ENCODE assay signal across 8 cellular contexts in genomic region chrX:139203681-139204575, GRCh38.
DNase-seq lines count a peak whose midpoint lies in the region; FAIRE-seq and TF ChIP-seq lines count a peak whose summit lies in the region.

No MANE protein-coding gene starts in this region.

- FAIRE-seq in endothelial cell of umbilical vein (lab: Jason Lieb, UNC), result no peak

- BruUV-seq in endothelial cell of umbilical vein (replicated peaks; lab: Mats Ljungman, UMichigan), result no TSS peak

- H3K79me2 ChIP-seq in endothelial cell of umbilical vein (ENCODE audit: control insufficient read depth, insufficient read depth, low read length), result no peaks in the 10 kb centered on the region

- intact Hi-C loops in CD14-positive monocyte (cut with micrococcal nuclease), result no loop called here
- intact Hi-C loops in endothelial cell of umbilical vein (cut with micrococcal nuclease), result no loop called here

- H3K27ac Mint-ChIP-seq in CD14-positive monocyte (peak overlapping the region in 1 of 7 donors; percentile 42), nephron progenitor cell (no peak overlapping the region)

- H3K4me1 Mint-ChIP-seq in CD14-positive monocyte, result peaks cover 12% of the 10 kb centered on the region
- H3K4me1 Mint-ChIP-seq in nephron progenitor cell, result peaks cover 11% of the 10 kb centered on the region

- DNase-seq in CD14-positive monocyte (ENCODE audit: low spot score) (no peak), LNCaP clone FGC (ENCODE audit: low read depth) (no peak), endothelial cell of umbilical vein (ENCODE audit: low read depth, low spot score) (no peak), nephron progenitor cell (peak; percentile 58), RKO (ENCODE audit: low spot score) (no peak), cortex of kidney (lab: John Stamatoyannopoulos, UW) (no peak), DMS114 treated with DMSO at 0.1 percent for 48 hours (lab: John Stamatoyannopoulos, UW; ENCODE audit: unreplicated experiment) (no peak)
- no peak for DNase-seq in effector CD8-positive, alpha-beta T cell (lab: John Stamatoyannopoulos, UW)

- no peaks in the 10 kb centered on the region for H4K20me1 ChIP-seq in endothelial cell of umbilical vein (replicated peaks; ENCODE audit: control insufficient read depth, extremely low read depth, insufficient read depth, low read length)

- H2AFZ ChIP-seq in endothelial cell of umbilical vein (ENCODE audit: low read depth, low read length), result no peak overlapping the region

- peaks cover 7 to 8% of the 10 kb centered on the region in 2 experiments for H3K27me3 ChIP-seq in endothelial cell of umbilical vein (ENCODE audit: control insufficient read depth in 2 of 2, insufficient read depth in 2 of 2, low read length in 2 of 2)

- no peak for TF ChIP-seq POLR2A in endothelial cell of umbilical vein (IDR thresholded peaks at IDR 0.05; ENCODE audit: low read depth, low read length)

- H3K4me1 ChIP-seq in endothelial cell of umbilical vein (ENCODE audit: control insufficient read depth, extremely low read depth, insufficient read depth, low read length), result no peaks in the 10 kb centered on the region

- H3K4me2 ChIP-seq in endothelial cell of umbilical vein (ENCODE audit: insufficient read depth, low read length), result peak overlapping the region; percentile 42

- TF ChIP-seq CTCF in CD14-positive monocyte (IDR thresholded peaks at IDR 0.05) (no peak), LNCaP clone FGC (IDR thresholded peaks at IDR 0.05; ENCODE audit: control insufficient read depth, extremely low read depth, insufficient read depth) (no peak), endothelial cell of umbilical vein (IDR thresholded peaks at IDR 0.05; ENCODE audit: extremely low read depth in 1 of 2, insufficient read depth in 1 of 2, low read depth in 1 of 2, low read length in 2 of 2) (no peak), nephron progenitor cell (IDR thresholded peaks at IDR 0.05) (no peak)

- H3K4me3 ChIP-seq in LNCaP clone FGC (ENCODE audit: low read depth, low read length), result peak overlapping the region; percentile 53
- H3K4me3 ChIP-seq in endothelial cell of umbilical vein (replicated peaks in 1 of 3; ENCODE audit: insufficient read depth in 1 of 3, low read depth in 1 of 3, low read length in 3 of 3), result peak overlapping the region in 1 of 3 experiments; percentile 15

- CTCF ChIA-PET in endothelial cell of umbilical vein (lab: Charles Lee), result no interaction called here

- H3K27me3 Mint-ChIP-seq in CD14-positive monocyte (ENCODE audit: low read depth in 3 of 3) (peaks cover 52 to 82% (median 66%) of the 10 kb centered on the region in 3 donors), nephron progenitor cell (ENCODE audit: low read depth, poor library complexity) (peaks cover 95% of the 10 kb centered on the region)

- no peaks in the 10 kb centered on the region for H3K9me1 ChIP-seq in endothelial cell of umbilical vein (replicated peaks; ENCODE audit: control insufficient read depth, extremely low read depth, insufficient read depth, low read length)

- H3K4me3 Mint-ChIP-seq in CD14-positive monocyte, result peak overlapping the region; percentile 82 to 94
- peak overlapping the region; percentile 86 for H3K4me3 Mint-ChIP-seq in nephron progenitor cell

- POLR2A ChIA-PET in endothelial cell of umbilical vein (lab: Charles Lee), result no interaction called here

- peaks cover 3 to 4% of the 10 kb centered on the region in 2 donors for H3K36me3 Mint-ChIP-seq in CD14-positive monocyte
- no peaks in the 10 kb centered on the region for H3K36me3 Mint-ChIP-seq in nephron progenitor cell (ENCODE audit: low read depth)

- dilution Hi-C loops in endothelial cell of umbilical vein (cut with MboI; ENCODE audit: extremely low pct_ligation_motif_present, low sequenced_read_pairs), result no loop called here

- no peaks in the 10 kb centered on the region for H3K9me3 ChIP-seq in endothelial cell of umbilical vein (replicated peaks; ENCODE audit: control insufficient read depth, insufficient read depth, low read length)

- H3K9me3 Mint-ChIP-seq in CD14-positive monocyte (peaks cover 0 to 35% (median 18%) of the 10 kb centered on the region in 7 donors), nephron progenitor cell (no peaks in the 10 kb centered on the region)

- H3K27ac ChIP-seq in endothelial cell of umbilical vein (ENCODE audit: insufficient read depth, low read depth, low read length), result no peak overlapping the region

- H3K36me3 ChIP-seq in endothelial cell of umbilical vein (ENCODE audit: control insufficient read depth in 2 of 2, extremely low read depth in 1 of 2, insufficient read depth in 2 of 2, low read length in 2 of 2), result no peaks in the 10 kb centered on the region

- H3K9ac ChIP-seq in endothelial cell of umbilical vein (replicated peaks; ENCODE audit: extremely low read depth, insufficient read depth, low read length), result no peak overlapping the region

TF ChIP-seq in endothelial cell of umbilical vein, 7 proteins besides CTCF, POLR2A, EP300 and RAD21:
- no peak for TF ChIP-seq GATA2 (IDR thresholded peaks at IDR 0.05; ENCODE audit: insufficient read depth, insufficient read length, low read depth, low read length)
- no peak for TF ChIP-seq MAX (IDR thresholded peaks at IDR 0.05; ENCODE audit: insufficient read depth, insufficient read length)
- no peak for TF ChIP-seq JUN (IDR thresholded peaks at IDR 0.05; ENCODE audit: borderline replicate concordance, insufficient read depth, insufficient read length, low read depth)
- TF ChIP-seq EZH2 (IDR thresholded peaks at IDR 0.05; ENCODE audit: borderline replicate concordance, low read depth, low read length, severe bottlenecking), result peak; percentile 21
